8 cellular contexts compared by ENCODE assay signal in the genomic region with DNA sequence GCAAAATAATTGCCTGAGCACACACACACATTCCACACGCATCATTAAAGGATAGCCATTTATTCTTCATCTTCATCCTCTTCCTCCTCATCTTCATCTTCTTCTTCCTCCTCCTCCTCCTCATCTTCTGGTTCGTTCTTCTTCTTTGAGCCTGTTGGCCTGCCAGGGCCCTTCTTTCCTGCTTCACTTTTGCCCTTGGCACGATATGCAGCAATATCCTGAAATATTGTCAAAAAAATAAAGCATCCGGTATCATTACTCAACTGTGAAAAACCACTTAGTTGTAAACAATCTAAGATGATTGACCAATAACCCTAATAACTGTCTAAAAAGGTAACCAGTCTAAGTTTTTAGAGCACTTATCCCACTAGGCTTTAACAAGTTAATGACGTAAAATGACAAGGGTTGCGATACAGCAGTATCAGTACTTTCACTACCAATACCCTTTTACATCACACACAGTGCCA. TPM values are rescaled to one million over a fixed set of nuclear protein-coding genes. Genes with fewer than 3 reads are reported as not detected.
DNase-seq lines count a peak whose midpoint lies in the region; ATAC-seq, FAIRE-seq and TF ChIP-seq lines count a peak whose summit lies in the region.

No MANE protein-coding gene starts in this region.

- no peak for TF ChIP-seq CTCF in CD8-positive, alpha-beta T cell (IDR thresholded peaks at IDR 0.05)
- no peak for TF ChIP-seq CTCF in K562 (IDR thresholded peaks at IDR 0.05 in 2 of 3, conservative IDR thresholded peaks at IDR 0.05 in 1 of 3; ENCODE audit: insufficient read depth in 2 of 3, low read depth in 1 of 3, low read length in 3 of 3)

- no peak for TF ChIP-seq RAD21 in K562 (CRISPR knock-in tag; conservative IDR thresholded peaks at IDR 0.05 in 1 of 2, IDR thresholded peaks at IDR 0.05 in 1 of 2)

- H3K27me3 Mint-ChIP-seq in CD8-positive, alpha-beta T cell (ENCODE audit: low read depth), result peaks cover 5% of the 10 kb centered on the region
- peaks cover 3 to 9% (median 7%) of the 10 kb centered on the region in 5 donors for H3K27me3 Mint-ChIP-seq in naive thymus-derived CD4-positive, alpha-beta T cell

- peaks cover 23% of the 10 kb centered on the region for H3K4me1 Mint-ChIP-seq in CD8-positive, alpha-beta T cell (ENCODE audit: low read depth)
- peaks cover 20 to 52% (median 30%) of the 10 kb centered on the region in 7 donors for H3K4me1 Mint-ChIP-seq in naive thymus-derived CD4-positive, alpha-beta T cell

- H3K9me1 ChIP-seq in K562 (ENCODE audit: control insufficient read depth, insufficient read depth, low read length), result no peaks in the 10 kb centered on the region

- peak overlapping the region; percentile 69 for H3K27ac Mint-ChIP-seq in CD8-positive, alpha-beta T cell
- peak overlapping the region in 7 of 9 donors; percentile 64 to 99 (median 90) for H3K27ac Mint-ChIP-seq in naive thymus-derived CD4-positive, alpha-beta T cell

- TF ChIP-seq EP300 in K562 (IDR thresholded peaks at IDR 0.05; ENCODE audit: low read length), result no peak

- H3K4me3 ChIP-seq in CD8-positive, alpha-beta T cell (ENCODE audit: low read depth, low read length), result no peak overlapping the region
- H3K4me3 ChIP-seq in K562, result peak overlapping the region; percentile 95
- H3K4me3 ChIP-seq in naive thymus-derived CD4-positive, alpha-beta T cell (ENCODE audit: low read length), result peak overlapping the region; percentile 89

- no peak for ATAC-seq in CD8-positive, alpha-beta T cell
- ATAC-seq in K562, result no peak
- ATAC-seq in naive thymus-derived CD4-positive, alpha-beta T cell, result no peak
- ATAC-seq in HG02885 (IDR thresholded peaks at IDR 0.05; ENCODE audit: poor library complexity, unreplicated experiment), result no peak
- no peak for ATAC-seq in GM21367 (IDR thresholded peaks at IDR 0.05; ENCODE audit: unreplicated experiment)

- no peaks in the 10 kb centered on the region; the same call in 1 of the 2 replicates for H4K20me1 ChIP-seq in K562 (replicated peaks; ENCODE audit: control insufficient read depth, insufficient read depth, low read length)

- H2AFZ ChIP-seq in K562 (ENCODE audit: low read depth, low read length), result no peak overlapping the region

- peak overlapping the region; percentile 91 for H3K4me2 ChIP-seq in K562 (ENCODE audit: insufficient read depth, low read length)

- in situ Hi-C loops in KBM-7 (cut with MboI; ENCODE audit: low pct_unique_long_range_greater_than_20kb, low sequenced_read_pairs) (no loop called here), K562 (cut with MboI) (loop anchor here (5.0 kb wide), 1 partner anchor 35 kb away; no protein-coding TSS in a partner anchor)

- no peaks in the 10 kb centered on the region for H3K9me3 ChIP-seq in CD8-positive, alpha-beta T cell (ENCODE audit: low read length)
- H3K9me3 ChIP-seq in K562 (replicated peaks; ENCODE audit: control insufficient read depth, insufficient read depth, low read depth, low read length), result no peaks in the 10 kb centered on the region
- H3K9me3 ChIP-seq in naive thymus-derived CD4-positive, alpha-beta T cell (ENCODE audit: control insufficient read depth in 2 of 3, low read length in 3 of 3), result no peaks in the 10 kb centered on the region

- BruUV-seq in K562 (replicated peaks; lab: Mats Ljungman, UMichigan), result no TSS peak

- peaks cover 37% of the 10 kb centered on the region for H3K36me3 Mint-ChIP-seq in CD8-positive, alpha-beta T cell
- peaks cover 4 to 31% (median 4%) of the 10 kb centered on the region in 5 donors for H3K36me3 Mint-ChIP-seq in naive thymus-derived CD4-positive, alpha-beta T cell

- peaks cover 55% of the 10 kb centered on the region for H3K79me2 ChIP-seq in K562 (ENCODE audit: control insufficient read depth, insufficient read depth, low read length)

- H3K9me3 Mint-ChIP-seq in CD8-positive, alpha-beta T cell, result no peaks in the 10 kb centered on the region
- peaks cover 0 to 6% (median 0%) of the 10 kb centered on the region in 11 donors for H3K9me3 Mint-ChIP-seq in naive thymus-derived CD4-positive, alpha-beta T cell

- no peak overlapping the region for H3K27ac ChIP-seq in CD8-positive, alpha-beta T cell (ENCODE audit: low read depth, low read length)
- H3K27ac ChIP-seq in K562 (ENCODE audit: extremely low read depth, low read depth, low read length), result 0 out of 3 replicates have a peak overlapping the region, but pooled peaks have one; percentile 15
- H3K27ac ChIP-seq in naive thymus-derived CD4-positive, alpha-beta T cell (ENCODE audit: low read depth, low read length), result peak overlapping the region; percentile 98

- H3K4me3 Mint-ChIP-seq in CD8-positive, alpha-beta T cell, result peak overlapping the region; percentile 50
- H3K4me3 Mint-ChIP-seq in naive thymus-derived CD4-positive, alpha-beta T cell, result peak overlapping the region in 7 of 10 donors; percentile 14 to 100 (median 93)

- no peak for TF ChIP-seq POLR2A in K562 (conservative IDR thresholded peaks at IDR 0.05)

- no peaks in the 10 kb centered on the region for H3K36me3 ChIP-seq in CD8-positive, alpha-beta T cell (ENCODE audit: insufficient read depth, low read length)
- peaks cover 59% of the 10 kb centered on the region for H3K36me3 ChIP-seq in K562 (ENCODE audit: control insufficient read depth, insufficient read depth, low read length)
- peaks cover 0 to 9% (median 6%) of the 10 kb centered on the region in 3 experiments for H3K36me3 ChIP-seq in naive thymus-derived CD4-positive, alpha-beta T cell (ENCODE audit: control insufficient read depth in 2 of 3, insufficient read depth in 3 of 3, low read length in 3 of 3)

- peak overlapping the region; percentile 53 to 99; a peak in 3 of 4 replicates for H3K9ac ChIP-seq in K562 (ENCODE audit: insufficient read depth in 1 of 2, low read depth in 2 of 2, low read length in 2 of 2)

- POLR2A ChIA-PET in CD8-positive, alpha-beta T cell (lab: Charles Lee), result interaction anchor here (8.7 kb wide), 1 partner anchor 39 kb away, joined by 128 read pairs; the partner anchor contains the start of gene SAP30
- POLR2A ChIA-PET in K562 (lab: Yijun Ruan, JAX), result interaction anchor here (1.0 to 8.8 kb wide), 5 partner anchors 9 to 81 kb away, joined by 3 to 123 read pairs (median 6); partner anchors contain the start of gene SAP30
- POLR2A ChIA-PET in naive thymus-derived CD4-positive, alpha-beta T cell (lab: Charles Lee), result interaction anchor here (0.6 to 8.8 kb wide), 2 partner anchors 39 kb away, joined by 3 to 209 read pairs; partner anchors contain the start of gene SAP30

- DNase-seq in CD8-positive, alpha-beta T cell, result no peak
- peak; percentile 48 for DNase-seq in KBM-7
- no peak for DNase-seq in K562 (ENCODE audit: extremely low read depth in 1 of 4, low spot score in 3 of 4)
- DNase-seq in naive thymus-derived CD4-positive, alpha-beta T cell, result no peak
- DNase-seq in HUDEP-2 (lab: John Stamatoyannopoulos, UW; ENCODE audit: unreplicated experiment in 76 of 76), result no peak
- DNase-seq in COLO829 (ENCODE audit: low spot score), result no peak

- no peak for FAIRE-seq in K562 (lab: Jason Lieb, UNC)

- H3K27me3 ChIP-seq in CD8-positive, alpha-beta T cell (ENCODE audit: insufficient read depth, low read length), result no peaks in the 10 kb centered on the region
- no peaks in the 10 kb centered on the region for H3K27me3 ChIP-seq in K562 (ENCODE audit: control insufficient read depth in 2 of 2, insufficient read depth in 2 of 2, low read length in 2 of 2)
- no peaks in the 10 kb centered on the region for H3K27me3 ChIP-seq in naive thymus-derived CD4-positive, alpha-beta T cell (ENCODE audit: control insufficient read depth in 2 of 2, insufficient read depth in 2 of 2, low read length in 2 of 2)

- 45% methylated on average over 6 of the region's 6 CpGs for WGBS in K562 (ENCODE audit: insufficient coverage, low coverage, missing lambda C conversion rate)

- CTCF ChIA-PET in CD8-positive, alpha-beta T cell (lab: Charles Lee), result interaction anchor here (1.2 to 3.5 kb wide), 4 partner anchors 13 to 39 kb away, joined by 4 to 23 read pairs (median 8); partner anchors contain the start of gene SAP30
- CTCF ChIA-PET in K562 (lab: Yijun Ruan, JAX; ENCODE audit: low intra/inter-chr PET ratio), result interaction anchor here (0.6 kb wide), 1 partner anchor 53 kb away, joined by 4 read pairs; no protein-coding TSS in a partner anchor
- CTCF ChIA-PET in naive thymus-derived CD4-positive, alpha-beta T cell (lab: Charles Lee), result interaction anchor here (0.6 to 2.5 kb wide), 4 partner anchors 13 to 39 kb away, joined by 3 to 8 read pairs (median 6); partner anchors contain the start of gene SAP30

- peaks cover 22% of the 10 kb centered on the region for H3K4me1 ChIP-seq in CD8-positive, alpha-beta T cell (ENCODE audit: insufficient read depth, low read length)
- peaks cover 0 to 13% of the 10 kb centered on the region in 2 experiments; a peak in 2 of 5 replicates for H3K4me1 ChIP-seq in K562 (replicated peaks in 1 of 2; ENCODE audit: control insufficient read depth in 2 of 2, insufficient read depth in 2 of 2, low read length in 2 of 2)
- peaks cover 7 to 18% of the 10 kb centered on the region in 2 donors for H3K4me1 ChIP-seq in naive thymus-derived CD4-positive, alpha-beta T cell (ENCODE audit: control insufficient read depth in 2 of 2, insufficient read depth in 2 of 2, low read length in 2 of 2)

- intact Hi-C loops in CD8-positive, alpha-beta T cell (cut with DNase I, micrococcal nuclease), result loop anchor here (2.0 to 10.0 kb wide), 3 partner anchors 13 to 953 kb away; partner anchors contain the start of genes CEP44 (in 1 of the 2), FBXO8 (in 1 of the 2) and GALNT7 (in 1 of the 2)
- intact Hi-C loops in K562 (cut with micrococcal nuclease), result loop anchor here (5.0 to 10.0 kb wide), 2 partner anchors 80 to 953 kb away; partner anchors contain the start of genes CEP44 and FBXO8
- intact Hi-C loops in naive thymus-derived CD4-positive, alpha-beta T cell (cut with micrococcal nuclease), result loop anchor here (2.0 to 5.0 kb wide), 2 partner anchors 13 to 1190 kb away; partner anchors contain the start of gene HPGD (in 1 of the 2)

RNA-seq across cellular contexts. Expression of gene HMGB2, which starts 2.1 kb away (rescaled TPM):
- total RNA-seq in CD8-positive, alpha-beta T cell, result 100 to 1,000 TPM; 172 to 179 TPM
- 56.7 and 220 TPM in 2 replicates for total RNA-seq in K562 (2011; cell fraction: chromatin; rRNA removed; ENCODE audit: low replicate concordance)
- total RNA-seq in K562 (2011; cell fraction: nucleolus; rRNA removed), result 58.0 and 74.9 TPM in 2 replicates
- total RNA-seq in K562 (2011; cell fraction: nucleoplasm; rRNA removed), result 99.8 and 119 TPM in 2 replicates
- total RNA-seq in K562 (2014; rRNA removed), result 443 and 555 TPM in 2 replicates
- 683 and 814 TPM in 2 replicates for total RNA-seq in K562 (2014; rRNA removed; fragmentation: Illumina TruSeq; extraction: Trizol)
- 521 and 540 TPM in 2 replicates for total RNA-seq in K562 (2015; rRNA removed; fragmentation: Illumina TruSeq; extraction: Trizol)
- total RNA-seq in K562 (2021), result 283 and 309 TPM in 2 replicates
- 436 and 626 TPM in 2 replicates for polyA plus RNA-seq in K562 (2011; rRNA removed)
- 63.6 and 149 TPM in 2 replicates for polyA plus RNA-seq in K562 (2011; cell fraction: cytosol; rRNA removed)
- 85.9 and 178 TPM in 2 replicates for polyA plus RNA-seq in K562 (2011; cell fraction: nucleus; rRNA removed)
- polyA plus RNA-seq in K562 (2012), result 459 and 564 TPM in 2 replicates
- polyA plus RNA-seq in K562 (2014; fragmentation: Illumina TruSeq; extraction: Trizol), result 656 and 724 TPM in 2 replicates
- 100 to 1,000 TPM; 596 to 814 TPM for polyA plus RNA-seq in K562 (2014; fragmentation: Nextera tagmentation; extraction: Ambion mirVana)
- 678 and 822 TPM in 2 replicates for polyA plus RNA-seq in K562 (2014; rRNA removed)
- polyA minus RNA-seq in K562 (2011; rRNA and poly(A)+ RNA removed), result 292 and 352 TPM in 2 replicates
- 101 and 105 TPM in 2 replicates for polyA minus RNA-seq in K562 (2011; cell fraction: cytosol; rRNA and poly(A)+ RNA removed)
- 42.4 and 123 TPM in 2 replicates for polyA minus RNA-seq in K562 (2011; cell fraction: nucleus; rRNA and poly(A)+ RNA removed)
- 100 to 1,000 TPM in 3 of 5 experiments, 10 to 100 TPM in 2; 89.3 to 542 (median 106) TPM for total RNA-seq in naive thymus-derived CD4-positive, alpha-beta T cell
- 100 to 1,000 TPM; 154 to 232 TPM for polyA plus RNA-seq in naive thymus-derived CD4-positive, alpha-beta T cell

RNA-seq across cellular contexts. Expression of gene SAP30, which starts 38.7 kb away (rescaled TPM):
- total RNA-seq in CD8-positive, alpha-beta T cell, result 1 to 10 TPM; 3.6 to 3.7 TPM
- 4.1 and 6.4 TPM in 2 replicates for total RNA-seq in K562 (2011; cell fraction: chromatin; rRNA removed; ENCODE audit: low replicate concordance)
- 7.8 and 9.5 TPM in 2 replicates for total RNA-seq in K562 (2011; cell fraction: nucleolus; rRNA removed)
- 3.2 and 6.7 TPM in 2 replicates for total RNA-seq in K562 (2011; cell fraction: nucleoplasm; rRNA removed)
- total RNA-seq in K562 (2014; rRNA removed) (47.6 and 50.3 TPM in 2 replicates), K562 (2014; rRNA removed; fragmentation: Illumina TruSeq; extraction: Trizol) (31.8 and 32.7 TPM in 2 replicates), K562 (2015; rRNA removed; fragmentation: Illumina TruSeq; extraction: Trizol) (43.9 and 51.1 TPM in 2 replicates), K562 (2021) (28.5 and 32.6 TPM in 2 replicates)
- polyA plus RNA-seq in K562 (2011; rRNA removed) (29.8 and 42.8 TPM in 2 replicates), K562 (2014; fragmentation: Illumina TruSeq; extraction: Trizol) (26.1 and 31.2 TPM in 2 replicates), K562 (2014; fragmentation: Nextera tagmentation; extraction: Ambion mirVana) (1 to 10 TPM; 5.9 to 6.9 TPM), K562 (2014; rRNA removed) (41.4 and 43.2 TPM in 2 replicates)
- polyA plus RNA-seq in K562 (2011; cell fraction: cytosol; rRNA removed), result 11.3 and 11.5 TPM in 2 replicates
- 8.1 and 9.0 TPM in 2 replicates for polyA plus RNA-seq in K562 (2011; cell fraction: nucleus; rRNA removed)
- polyA plus RNA-seq in K562 (2012), result 26.8 and 53.4 TPM in 2 replicates
- 13.2 and 14.1 TPM in 2 replicates for polyA minus RNA-seq in K562 (2011; rRNA and poly(A)+ RNA removed)
- 7.4 and 10.6 TPM in 2 replicates for polyA minus RNA-seq in K562 (2011; cell fraction: cytosol; rRNA and poly(A)+ RNA removed)
- polyA minus RNA-seq in K562 (2011; cell fraction: nucleus; rRNA and poly(A)+ RNA removed), result 6.9 and 11.6 TPM in 2 replicates
- total RNA-seq in naive thymus-derived CD4-positive, alpha-beta T cell, result 10 to 100 TPM in 1 of 5 experiments, 1 to 10 TPM in 3, under 1 TPM in 1; 0.48 to 27.4 (median 1.1) TPM
- polyA plus RNA-seq in naive thymus-derived CD4-positive, alpha-beta T cell, result 1 to 10 TPM in 1 of 2 donors, under 1 TPM in 1; 0.89 to 2.6 TPM
